In the genomic region with DNA sequence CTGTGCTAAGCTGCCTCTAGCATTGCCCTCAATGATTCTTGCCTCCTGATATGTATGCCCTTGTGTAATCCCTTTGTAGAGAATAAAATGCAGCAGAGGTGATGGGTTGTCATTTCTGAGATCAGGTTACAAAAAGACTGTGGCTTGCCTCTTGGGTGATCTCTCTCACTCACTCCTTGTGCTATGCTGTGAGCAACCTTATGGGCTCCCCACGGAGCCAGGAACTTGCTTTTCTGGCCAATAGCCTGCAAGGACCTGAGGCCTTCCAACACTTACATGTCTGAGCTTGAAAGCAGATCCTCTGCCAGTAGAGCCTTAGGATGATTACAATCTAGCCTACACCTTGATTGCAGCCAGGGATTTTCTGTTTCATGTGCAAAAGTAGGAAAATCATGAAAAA, we compare ENCODE assay signal across 27 cellular contexts.
A peak's percentile ranks its signal among the peaks of the same experiment; 100 is the strongest.
DNase-seq lines count a peak whose midpoint lies in the region; ATAC-seq and TF ChIP-seq lines count a peak whose summit lies in the region.
"Had no signal": no experiment of that assay in that cellular context is flagged by ENCODE, and none has a peak within 500 bp of the region (broad histone marks: within the 10 kb centered on the region; RNA-seq: fewer than 3 reads in every experiment).

No MANE protein-coding gene starts in this region.

- H3K4me3 Mint-ChIP-seq in WTC11 = no peak overlapping the region; the same call in 1 of the 2 replicates
- H3K4me3 Mint-ChIP-seq in activated T-cell treated with anti-CD3 and anti-CD28 coated beads, Interleukin-2, amount 50 U/mL, for 24 hours = no peak overlapping the region
- H3K4me3 Mint-ChIP-seq: activated CD4-positive, alpha-beta T cell treated with anti-CD3 and anti-CD28 coated beads, Interleukin-2, amount 10 ng/mL, durations not matched to agents 24 days and 14 days; activated T-cell treated with anti-CD3 and anti-CD28 coated beads, Interleukin-2, amount 50 U/mL, for 4 hours; brain; CD4-positive, alpha-beta memory T cell; IgD-negative memory B cell; memory B cell had no signal

- peaks cover 20% of the 10 kb centered on the region for H3K9me3 Mint-ChIP-seq in WTC11
- H3K9me3 Mint-ChIP-seq in activated T-cell treated with anti-CD3 and anti-CD28 coated beads, Interleukin-2, amount 50 U/mL, for 24 hours = no peaks in the 10 kb centered on the region
- H3K9me3 Mint-ChIP-seq: activated CD4-positive, alpha-beta T cell treated with anti-CD3 and anti-CD28 coated beads, Interleukin-2, amount 10 ng/mL, durations not matched to agents 24 days and 14 days had no signal

- H3K27me3 Mint-ChIP-seq in WTC11 (ENCODE audit: low read depth) = no peaks in the 10 kb centered on the region
- H3K27me3 Mint-ChIP-seq in activated T-cell treated with anti-CD3 and anti-CD28 coated beads, Interleukin-2, amount 50 U/mL, for 24 hours = no peaks in the 10 kb centered on the region
- H3K27me3 Mint-ChIP-seq: activated CD4-positive, alpha-beta T cell treated with anti-CD3 and anti-CD28 coated beads, Interleukin-2, amount 10 ng/mL, durations not matched to agents 24 days and 14 days; CD4-positive, alpha-beta memory T cell; IgD-negative memory B cell; memory B cell had no signal

- intact Hi-C loops in tibial artery (cut with DNase I; ENCODE audit: low total_unique reads) = no loop called here

- TF ChIP-seq CTCF in WTC11 (IDR thresholded peaks at IDR 0.05) = no peak
- no peak for TF ChIP-seq CTCF in tibial artery (IDR thresholded peaks at IDR 0.05)

- no peaks in the 10 kb centered on the region for H3K4me1 ChIP-seq in tibial artery
- H3K4me1 ChIP-seq: heart left ventricle, psoas muscle, testis, uterus had no signal

- H3K27ac ChIP-seq in epithelial cell of prostate (no peak overlapping the region), tibial artery (no peak overlapping the region)
- H3K27ac ChIP-seq: heart left ventricle, psoas muscle, testis, uterus, VCaP had no signal

- H3K9me3 ChIP-seq in tibial artery = no peaks in the 10 kb centered on the region
- H3K9me3 ChIP-seq: testis, uterus had no signal

- H3K4me1 Mint-ChIP-seq in WTC11 = peaks cover 35% of the 10 kb centered on the region
- H3K4me1 Mint-ChIP-seq in activated T-cell treated with anti-CD3 and anti-CD28 coated beads, Interleukin-2, amount 50 U/mL, for 24 hours (ENCODE audit: low read depth) = no peaks in the 10 kb centered on the region
- H3K4me1 Mint-ChIP-seq: activated CD4-positive, alpha-beta T cell treated with anti-CD3 and anti-CD28 coated beads, Interleukin-2, amount 10 ng/mL, durations not matched to agents 24 days and 14 days; brain; CD4-positive, alpha-beta memory T cell; IgD-negative memory B cell; memory B cell had no signal

- H3K27me3 ChIP-seq in tibial artery = no peaks in the 10 kb centered on the region
- H3K27me3 ChIP-seq: heart left ventricle, testis, uterus had no signal

- peak; percentile 89 for ATAC-seq in WTC11
- no peak for ATAC-seq in GM21360 (IDR thresholded peaks at IDR 0.05; ENCODE audit: unreplicated experiment)
- ATAC-seq: activated T-cell treated with anti-CD3 and anti-CD28 coated beads, Interleukin-2, amount 50 U/mL, for 4 hours; heart left ventricle; left cardiac atrium; PC-3; psoas muscle; Right ventricle myocardium inferior; stimulated activated naive CD8-positive, alpha-beta T cell treated with anti-CD3 and anti-CD28 coated beads, Interleukin-15, Interleukin-2, amounts not matched to agents 100 U/mL and 50 U/mL, for 24 hours had no signal

- CTCF ChIA-PET in WTC11 (lab: Charles Lee) = no interaction called here

- POLR2A ChIA-PET in WTC11 (lab: Charles Lee) = no interaction called here

- peak; percentile 2 for DNase-seq in NCI-H510A treated with DMSO at 0.1 percent for 48 hours (lab: John Stamatoyannopoulos, UW)
- DNase-seq in NCI-H510A (lab: John Stamatoyannopoulos, UW) = no peak
- peak; percentile 24 for DNase-seq in WTC11 (ENCODE audit: low spot score)
- DNase-seq in epithelial cell of prostate (ENCODE audit: low read depth, low spot score) = peak; percentile 2
- DNase-seq in renal cortical epithelial cell (ENCODE audit: low read depth) = peak; percentile 7
- DNase-seq in activated T-cell treated with anti-CD3 and anti-CD28 coated beads, Interleukin-2, amount 50 U/mL, for 24 hours = no peak
- no peak for DNase-seq in tibial artery
- DNase-seq: activated CD4-positive, alpha-beta T cell treated with anti-CD3 and anti-CD28 coated beads, Interleukin-2, amount 10 ng/mL, durations not matched to agents 24 days and 14 days; activated gamma-delta T cell treated with Interleukin-2 at 50 U/mL for 16 hours; activated T-cell treated with anti-CD3 and anti-CD28 coated beads, Interleukin-2, amount 50 U/mL, for 4 hours; CD4-positive, alpha-beta memory T cell; heart left ventricle; left cardiac atrium; NCI-H1105; NCI-H2029 treated with DMSO at 0.1 percent for 48 hours; NK-92 treated with Interleukin-12 subunit alpha and Interleukin-12 subunit beta, amount 100 ng/mL, for 24 hours; PC-3; psoas muscle; stimulated activated naive CD8-positive, alpha-beta T cell treated with anti-CD3 and anti-CD28 coated beads, Interleukin-15, Interleukin-2, amounts not matched to agents 100 U/mL and 50 U/mL, for 24 hours; testis; uterus had no signal

- no peak overlapping the region for H3K4me3 ChIP-seq in tibial artery
- H3K4me3 ChIP-seq: heart left ventricle, psoas muscle, testis, uterus had no signal

- peak overlapping the region; percentile 86 for H3K27ac Mint-ChIP-seq in WTC11
- no peak overlapping the region for H3K27ac Mint-ChIP-seq in activated T-cell treated with anti-CD3 and anti-CD28 coated beads, Interleukin-2, amount 50 U/mL, for 24 hours
- H3K27ac Mint-ChIP-seq: activated CD4-positive, alpha-beta T cell treated with anti-CD3 and anti-CD28 coated beads, Interleukin-2, amount 10 ng/mL, durations not matched to agents 24 days and 14 days; brain; CD4-positive, alpha-beta memory T cell; IgD-negative memory B cell; memory B cell had no signal

- peaks cover 13% of the 10 kb centered on the region for H3K36me3 Mint-ChIP-seq in WTC11
- no peaks in the 10 kb centered on the region for H3K36me3 Mint-ChIP-seq in activated T-cell treated with anti-CD3 and anti-CD28 coated beads, Interleukin-2, amount 50 U/mL, for 24 hours (ENCODE audit: low read depth)
- H3K36me3 Mint-ChIP-seq: brain; CD4-positive, alpha-beta memory T cell; IgD-negative memory B cell; memory B cell had no signal

- no peaks in the 10 kb centered on the region for H3K36me3 ChIP-seq in tibial artery
- H3K36me3 ChIP-seq: heart left ventricle, uterus had no signal

TF ChIP-seq in WTC11, 78 proteins besides CTCF, POLR2A, EP300 and RAD21 (continues in another document):
- TF ChIP-seq NFATC4 (CRISPR knock-in tag; IDR thresholded peaks at IDR 0.05) (no peak), EMX1 (CRISPR knock-in tag; IDR thresholded peaks at IDR 0.05) (no peak), ELF4 (CRISPR knock-in tag; IDR thresholded peaks at IDR 0.05; ENCODE audit: low read depth) (no peak), FOXP1 (CRISPR knock-in tag; IDR thresholded peaks at IDR 0.05; ENCODE audit: borderline replicate concordance) (no peak), FOXK1 (CRISPR knock-in tag; IDR thresholded peaks at IDR 0.05) (no peak), RORB (CRISPR knock-in tag; IDR thresholded peaks at IDR 0.05) (no peak), CREM (CRISPR knock-in tag; IDR thresholded peaks at IDR 0.05) (no peak), PRRX2 (CRISPR knock-in tag; IDR thresholded peaks at IDR 0.05) (no peak), JAZF1 (CRISPR knock-in tag; IDR thresholded peaks at IDR 0.05) (no peak), TP53 (CRISPR knock-in tag; IDR thresholded peaks at IDR 0.05) (no peak), ZNF232 (CRISPR knock-in tag; IDR thresholded peaks at IDR 0.05) (no peak)
- TF ChIP-seq, protein P1, sequence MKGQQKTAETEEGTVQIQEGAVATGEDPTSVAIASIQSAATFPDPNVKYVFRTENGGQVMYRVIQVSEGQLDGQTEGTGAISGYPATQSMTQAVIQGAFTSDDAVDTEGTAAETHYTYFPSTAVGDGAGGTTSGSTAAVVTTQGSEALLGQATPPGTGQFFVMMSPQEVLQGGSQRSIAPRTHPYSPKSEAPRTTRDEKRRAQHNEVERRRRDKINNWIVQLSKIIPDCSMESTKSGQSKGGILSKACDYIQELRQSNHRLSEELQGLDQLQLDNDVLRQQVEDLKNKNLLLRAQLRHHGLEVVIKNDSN (CRISPR knock-in tag; IDR thresholded peaks at IDR 0.05) = no peak
- TF ChIP-seq, protein P2, sequence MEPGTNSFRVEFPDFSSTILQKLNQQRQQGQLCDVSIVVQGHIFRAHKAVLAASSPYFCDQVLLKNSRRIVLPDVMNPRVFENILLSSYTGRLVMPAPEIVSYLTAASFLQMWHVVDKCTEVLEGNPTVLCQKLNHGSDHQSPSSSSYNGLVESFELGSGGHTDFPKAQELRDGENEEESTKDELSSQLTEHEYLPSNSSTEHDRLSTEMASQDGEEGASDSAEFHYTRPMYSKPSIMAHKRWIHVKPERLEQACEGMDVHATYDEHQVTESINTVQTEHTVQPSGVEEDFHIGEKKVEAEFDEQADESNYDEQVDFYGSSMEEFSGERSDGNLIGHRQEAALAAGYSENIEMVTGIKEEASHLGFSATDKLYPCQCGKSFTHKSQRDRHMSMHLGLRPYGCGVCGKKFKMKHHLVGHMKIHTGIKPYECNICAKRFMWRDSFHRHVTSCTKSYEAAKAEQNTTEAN (CRISPR knock-in tag; IDR thresholded peaks at IDR 0.05) = no peak
- TF ChIP-seq, protein P3, sequence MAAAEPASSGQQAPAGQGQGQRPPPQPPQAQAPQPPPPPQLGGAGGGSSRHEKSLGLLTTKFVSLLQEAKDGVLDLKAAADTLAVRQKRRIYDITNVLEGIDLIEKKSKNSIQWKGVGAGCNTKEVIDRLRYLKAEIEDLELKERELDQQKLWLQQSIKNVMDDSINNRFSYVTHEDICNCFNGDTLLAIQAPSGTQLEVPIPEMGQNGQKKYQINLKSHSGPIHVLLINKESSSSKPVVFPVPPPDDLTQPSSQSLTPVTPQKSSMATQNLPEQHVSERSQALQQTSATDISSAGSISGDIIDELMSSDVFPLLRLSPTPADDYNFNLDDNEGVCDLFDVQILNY (CRISPR knock-in tag; IDR thresholded peaks at IDR 0.05) = no peak
- TF ChIP-seq, protein P4, sequence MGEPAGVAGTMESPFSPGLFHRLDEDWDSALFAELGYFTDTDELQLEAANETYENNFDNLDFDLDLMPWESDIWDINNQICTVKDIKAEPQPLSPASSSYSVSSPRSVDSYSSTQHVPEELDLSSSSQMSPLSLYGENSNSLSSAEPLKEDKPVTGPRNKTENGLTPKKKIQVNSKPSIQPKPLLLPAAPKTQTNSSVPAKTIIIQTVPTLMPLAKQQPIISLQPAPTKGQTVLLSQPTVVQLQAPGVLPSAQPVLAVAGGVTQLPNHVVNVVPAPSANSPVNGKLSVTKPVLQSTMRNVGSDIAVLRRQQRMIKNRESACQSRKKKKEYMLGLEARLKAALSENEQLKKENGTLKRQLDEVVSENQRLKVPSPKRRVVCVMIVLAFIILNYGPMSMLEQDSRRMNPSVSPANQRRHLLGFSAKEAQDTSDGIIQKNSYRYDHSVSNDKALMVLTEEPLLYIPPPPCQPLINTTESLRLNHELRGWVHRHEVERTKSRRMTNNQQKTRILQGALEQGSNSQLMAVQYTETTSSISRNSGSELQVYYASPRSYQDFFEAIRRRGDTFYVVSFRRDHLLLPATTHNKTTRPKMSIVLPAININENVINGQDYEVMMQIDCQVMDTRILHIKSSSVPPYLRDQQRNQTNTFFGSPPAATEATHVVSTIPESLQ (CRISPR knock-in tag; IDR thresholded peaks at IDR 0.05) = no peak

Comparison
In these comparisons a context has a peak if more than half of its experiments do, and no peak if none do; other contexts are left out.
1. DNase-seq: peak in NCI-H510A treated with DMSO at 0.1 percent for 48 hours (single experiment), WTC11 (single experiment), epithelial cell of prostate (single experiment) and renal cortical epithelial cell (single experiment); none in NCI-H510A (single experiment), activated T-cell treated with anti-CD3 and anti-CD28 coated beads, Interleukin-2, amount 50 U/mL, for 24 hours (single experiment) and tibial artery (0 of 2).